ENCODE assay signal across 23 cellular contexts in genomic region chr15:56016281-56016680, GRCh38. TPM values are rescaled to one million over a fixed set of nuclear protein-coding genes. Genes with fewer than 3 reads are reported as not detected.
A peak's percentile ranks its signal among the peaks of the same experiment; 100 is the strongest.
DNase-seq lines count a peak whose midpoint lies in the region; ATAC-seq, FAIRE-seq and TF ChIP-seq lines count a peak whose summit lies in the region.
"Had no signal": no experiment of that assay in that cellular context is flagged by ENCODE, and none has a peak within 500 bp of the region (broad histone marks: within the 10 kb centered on the region; RNA-seq: fewer than 3 reads in every experiment).

No MANE protein-coding gene starts in this region.

- in situ Hi-C loops in K562 (cut with MboI): no loop called here

- WGBS in K562 (ENCODE audit: insufficient coverage, low coverage, missing lambda C conversion rate): 4% methylated on average over 3 of the region's 3 CpGs
- 100% methylated on average over 1 of the region's 3 CpGs for WGBS in trophoblast cell (ENCODE audit: extremely low coverage, insufficient coverage, insufficient read length)
- 86 to 90% methylated on average over 3 of the region's 3 CpGs for WGBS in esophagus squamous epithelium, 2 donors

- H3K27ac ChIP-seq in K562 (ENCODE audit: extremely low read depth, low read depth, low read length) (no peak overlapping the region), trophoblast cell (ENCODE audit: low read depth, low read length) (no peak overlapping the region), esophagus squamous epithelium (no peak overlapping the region)
- H3K27ac ChIP-seq: 22Rv1; A549; BLaER1 treated with 17β-estradiol and CSF1 and Interleukin-3, amounts not matched to agents 10 nM and 100 nM; C4-2B had no signal

- TF ChIP-seq POLR2A in K562 (conservative IDR thresholded peaks at IDR 0.05) (no peak), esophagus squamous epithelium (IDR thresholded peaks at IDR 0.05) (no peak)

- TF ChIP-seq RAD21 in K562 (CRISPR knock-in tag; conservative IDR thresholded peaks at IDR 0.05 in 1 of 2, IDR thresholded peaks at IDR 0.05 in 1 of 2): no peak

- H3K18ac ChIP-seq in trophoblast cell (ENCODE audit: low read length): no peak overlapping the region

- no peak overlapping the region for H4K12ac ChIP-seq in trophoblast cell (ENCODE audit: low read depth, low read length)

- no peak overlapping the region for H2BK12ac ChIP-seq in trophoblast cell (ENCODE audit: low read length)

- TF ChIP-seq CTCF in K562 (IDR thresholded peaks at IDR 0.05 in 2 of 3, conservative IDR thresholded peaks at IDR 0.05 in 1 of 3; ENCODE audit: insufficient read depth in 2 of 3, low read depth in 1 of 3, low read length in 3 of 3) (no peak), esophagus squamous epithelium (IDR thresholded peaks at IDR 0.05) (no peak)

- H3K9me3 ChIP-seq in K562 (replicated peaks; ENCODE audit: control insufficient read depth, insufficient read depth, low read depth, low read length) (no peaks in the 10 kb centered on the region; the same call in none of the 2 replicates), trophoblast cell (ENCODE audit: insufficient read depth, low read depth, low read length) (no peaks in the 10 kb centered on the region), esophagus squamous epithelium (peaks cover 0 to 10% (median 5%) of the 10 kb centered on the region in 3 donors)
- H3K9me3 ChIP-seq: Caco-2 had no signal

- ATAC-seq in K562 (no peak), GM21723 (IDR thresholded peaks at IDR 0.05; ENCODE audit: unreplicated experiment) (no peak)
- ATAC-seq: A549; CD8-positive, alpha-beta T cell had no signal

- no peak overlapping the region for H2BK5ac ChIP-seq in trophoblast cell (ENCODE audit: low read depth, low read length, poor library complexity)

- no peaks in the 10 kb centered on the region for H4K20me1 ChIP-seq in K562 (replicated peaks; ENCODE audit: control insufficient read depth, insufficient read depth, low read length)
- H4K20me1 ChIP-seq: BLaER1 treated with 17β-estradiol and CSF1 and Interleukin-3, amounts not matched to agents 10 nM and 100 nM had no signal

- H3K4ac ChIP-seq in trophoblast cell (ENCODE audit: low read depth, low read length): no peak overlapping the region

- H3K9ac ChIP-seq in K562 (ENCODE audit: insufficient read depth in 1 of 2, low read depth in 2 of 2, low read length in 2 of 2): no peak overlapping the region
- peak overlapping the region; percentile 58 for H3K9ac ChIP-seq in trophoblast cell (ENCODE audit: low read length)
- H3K9ac ChIP-seq: BLaER1 treated with 17β-estradiol and CSF1 and Interleukin-3, amounts not matched to agents 10 nM and 100 nM had no signal

- H3K4me2 ChIP-seq in K562 (ENCODE audit: insufficient read depth, low read length): no peak overlapping the region
- no peak overlapping the region for H3K4me2 ChIP-seq in trophoblast cell (ENCODE audit: low read length)
- H3K4me2 ChIP-seq: A549; BLaER1 treated with 17β-estradiol and CSF1 and Interleukin-3, amounts not matched to agents 10 nM and 100 nM had no signal

- peaks cover 10% of the 10 kb centered on the region for H3K27me3 Mint-ChIP-seq in activated CD4-positive, alpha-beta T cell treated with anti-CD3 and anti-CD28 coated beads, Interleukin-2, amount 10 ng/mL, durations not matched to agents 7 days and 5 days
- peaks cover 10% of the 10 kb centered on the region for H3K27me3 Mint-ChIP-seq in activated CD4-positive, alpha-beta T cell treated with anti-CD3 and anti-CD28 coated beads, Interleukin-2, amount 10 ng/mL, durations not matched to agents 24 days and 14 days

- no peak overlapping the region for H4K91ac ChIP-seq in trophoblast cell (ENCODE audit: low read depth, low read length)

- H3K9me3 Mint-ChIP-seq in activated CD4-positive, alpha-beta T cell treated with anti-CD3 and anti-CD28 coated beads, Interleukin-2, amount 10 ng/mL, durations not matched to agents 7 days and 5 days: peaks cover 15% of the 10 kb centered on the region
- H3K9me3 Mint-ChIP-seq in activated CD4-positive, alpha-beta T cell treated with anti-CD3 and anti-CD28 coated beads, Interleukin-2, amount 10 ng/mL, durations not matched to agents 24 days and 14 days: peaks cover 15% of the 10 kb centered on the region

- no peak overlapping the region for H2BK120ac ChIP-seq in trophoblast cell (ENCODE audit: insufficient read depth, low read length, poor library complexity)

- DNase-seq in activated CD4-positive, alpha-beta T cell treated with anti-CD3 and anti-CD28 coated beads, Interleukin-2, amount 10 ng/mL, durations not matched to agents 7 days and 5 days: no peak
- no peak for DNase-seq in activated CD4-positive, alpha-beta T cell treated with anti-CD3 and anti-CD28 coated beads, Interleukin-2, amount 10 ng/mL, durations not matched to agents 24 days and 14 days
- DNase-seq in K562 (ENCODE audit: extremely low read depth in 1 of 4, low spot score in 3 of 4): no peak
- no peak for DNase-seq in trophoblast cell
- DNase-seq in esophagus squamous epithelium (lab: John Stamatoyannopoulos, UW): no peak
- no peak for DNase-seq in mesenteric fat pad (ENCODE audit: low spot score)
- DNase-seq: AML-193; Caco-2; Calu3; CD4-positive, alpha-beta T cell; CD8-positive, alpha-beta T cell; DMS79 treated with DMSO at 0.1 percent for 48 hours; GF-D8 had no signal

- H3K4me3 ChIP-seq in K562 (no peak overlapping the region), trophoblast cell (ENCODE audit: low read depth, low read length) (no peak overlapping the region), esophagus squamous epithelium (no peak overlapping the region)
- H3K4me3 ChIP-seq: A549; BLaER1 treated with 17β-estradiol and CSF1 and Interleukin-3, amounts not matched to agents 10 nM and 100 nM had no signal

- no peaks in the 10 kb centered on the region for H3K79me1 ChIP-seq in trophoblast cell (ENCODE audit: low read length)

- H3K27ac Mint-ChIP-seq in activated CD4-positive, alpha-beta T cell treated with anti-CD3 and anti-CD28 coated beads, Interleukin-2, amount 10 ng/mL, durations not matched to agents 7 days and 5 days: peak overlapping the region; percentile 60
- no peak overlapping the region for H3K27ac Mint-ChIP-seq in activated CD4-positive, alpha-beta T cell treated with anti-CD3 and anti-CD28 coated beads, Interleukin-2, amount 10 ng/mL, durations not matched to agents 24 days and 14 days
- H3K27ac Mint-ChIP-seq: B cell; CD4-positive, alpha-beta T cell; CD8-positive, alpha-beta T cell had no signal

- no peaks in the 10 kb centered on the region for H3K36me3 Mint-ChIP-seq in activated CD4-positive, alpha-beta T cell treated with anti-CD3 and anti-CD28 coated beads, Interleukin-2, amount 10 ng/mL, durations not matched to agents 7 days and 5 days (ENCODE audit: low read depth)
- no peaks in the 10 kb centered on the region for H3K36me3 Mint-ChIP-seq in activated CD4-positive, alpha-beta T cell treated with anti-CD3 and anti-CD28 coated beads, Interleukin-2, amount 10 ng/mL, durations not matched to agents 24 days and 14 days (ENCODE audit: low read depth)
- H3K36me3 Mint-ChIP-seq: CD8-positive, alpha-beta T cell had no signal

- H2AFZ ChIP-seq in K562 (ENCODE audit: low read depth, low read length): no peak overlapping the region
- H2AFZ ChIP-seq in trophoblast cell (ENCODE audit: insufficient read depth, low read length, poor library complexity): no peak overlapping the region

- H3K4me3 Mint-ChIP-seq in activated CD4-positive, alpha-beta T cell treated with anti-CD3 and anti-CD28 coated beads, Interleukin-2, amount 10 ng/mL, durations not matched to agents 7 days and 5 days: no peak overlapping the region
- H3K4me3 Mint-ChIP-seq in activated CD4-positive, alpha-beta T cell treated with anti-CD3 and anti-CD28 coated beads, Interleukin-2, amount 10 ng/mL, durations not matched to agents 24 days and 14 days: no peak overlapping the region
- H3K4me3 Mint-ChIP-seq: B cell; CD4-positive, alpha-beta T cell; CD8-positive, alpha-beta T cell had no signal

- no peak for TF ChIP-seq EP300 in K562 (IDR thresholded peaks at IDR 0.05; ENCODE audit: low read length)

- CTCF ChIA-PET in activated CD4-positive, alpha-beta T cell treated with anti-CD3 and anti-CD28 coated beads, Interleukin-2, amount 10 ng/mL, durations not matched to agents 7 days and 5 days (lab: Charles Lee): interaction anchor here (0.5 to 1.0 kb wide), 2 partner anchors 8 to 40 kb away, joined by 4 read pairs; no protein-coding TSS in a partner anchor
- CTCF ChIA-PET in K562 (lab: Yijun Ruan, JAX; ENCODE audit: low intra/inter-chr PET ratio): no interaction called here

- intact Hi-C loops in activated CD4-positive, alpha-beta T cell treated with anti-CD3 and anti-CD28 coated beads, Interleukin-2, amount 10 ng/mL, durations not matched to agents 24 days and 14 days (cut with micrococcal nuclease): no loop called here
- intact Hi-C loops in K562 (cut with micrococcal nuclease): no loop called here
- intact Hi-C loops in esophagus squamous epithelium (cut with DNase I): no loop called here

- no peaks in the 10 kb centered on the region; a peak in 1 of 5 replicates for H3K27me3 ChIP-seq in K562 (ENCODE audit: control insufficient read depth in 2 of 2, insufficient read depth in 2 of 2, low read length in 2 of 2)
- no peaks in the 10 kb centered on the region for H3K27me3 ChIP-seq in trophoblast cell (ENCODE audit: insufficient read depth, low read length)
- H3K27me3 ChIP-seq in esophagus squamous epithelium: no peaks in the 10 kb centered on the region
- H3K27me3 ChIP-seq: BLaER1 treated with 17β-estradiol and CSF1 and Interleukin-3, amounts not matched to agents 10 nM and 100 nM had no signal

- POLR2A ChIA-PET in activated CD4-positive, alpha-beta T cell treated with anti-CD3 and anti-CD28 coated beads, Interleukin-2, amount 10 ng/mL, durations not matched to agents 7 days and 5 days (lab: Charles Lee): no interaction called here
- POLR2A ChIA-PET in K562 (lab: Yijun Ruan, JAX): no interaction called here

- FAIRE-seq in K562 (lab: Jason Lieb, UNC): no peak
- FAIRE-seq: A549, D721Med, G401.6, GM12892, GM18507 had no signal

- no peak overlapping the region for H3K14ac ChIP-seq in trophoblast cell (ENCODE audit: low read length)

- H3K79me2 ChIP-seq in K562 (ENCODE audit: control insufficient read depth, insufficient read depth, low read length): no peaks in the 10 kb centered on the region
- no peaks in the 10 kb centered on the region for H3K79me2 ChIP-seq in trophoblast cell (ENCODE audit: control insufficient read depth, insufficient read depth, low read length, poor library complexity)

- H3K4me1 Mint-ChIP-seq in activated CD4-positive, alpha-beta T cell treated with anti-CD3 and anti-CD28 coated beads, Interleukin-2, amount 10 ng/mL, durations not matched to agents 7 days and 5 days: no peaks in the 10 kb centered on the region
- no peaks in the 10 kb centered on the region for H3K4me1 Mint-ChIP-seq in activated CD4-positive, alpha-beta T cell treated with anti-CD3 and anti-CD28 coated beads, Interleukin-2, amount 10 ng/mL, durations not matched to agents 24 days and 14 days
- H3K4me1 Mint-ChIP-seq: B cell had no signal

- H4K8ac ChIP-seq in trophoblast cell (ENCODE audit: low read depth, low read length): no peak overlapping the region

- no peaks in the 10 kb centered on the region for H3K9me1 ChIP-seq in K562 (ENCODE audit: control insufficient read depth, insufficient read depth, low read length)

- H3K36me3 ChIP-seq in K562 (ENCODE audit: control insufficient read depth, insufficient read depth, low read length) (no peaks in the 10 kb centered on the region), trophoblast cell (ENCODE audit: control insufficient read depth in 1 of 2, insufficient read depth in 2 of 2, low read length in 2 of 2) (no peaks in the 10 kb centered on the region), esophagus squamous epithelium (no peaks in the 10 kb centered on the region)
- H3K36me3 ChIP-seq: BLaER1 treated with 17β-estradiol and CSF1 and Interleukin-3, amounts not matched to agents 10 nM and 100 nM had no signal

- H2AK5ac ChIP-seq in trophoblast cell (ENCODE audit: low read length): no peak overlapping the region

- H3K4me1 ChIP-seq in K562 (replicated peaks in 1 of 2; ENCODE audit: control insufficient read depth in 2 of 2, insufficient read depth in 2 of 2, low read length in 2 of 2) (peaks cover 0 to 5% of the 10 kb centered on the region in 2 experiments; a peak in 1 of 5 replicates), trophoblast cell (ENCODE audit: control insufficient read depth in 1 of 2, insufficient read depth in 2 of 2, low read length in 2 of 2) (no peaks in the 10 kb centered on the region), esophagus squamous epithelium (peaks cover 0 to 9% (median 0%) of the 10 kb centered on the region in 3 donors)
- H3K4me1 ChIP-seq: BLaER1 treated with 17β-estradiol and CSF1 and Interleukin-3, amounts not matched to agents 10 nM and 100 nM; Caco-2 had no signal

- BruUV-seq in K562 (replicated peaks; lab: Mats Ljungman, UMichigan): no TSS peak

- H3K23ac ChIP-seq in trophoblast cell (ENCODE audit: low read length): no peak overlapping the region

RNA-seq across cellular contexts. Expression of gene NEDD4, which starts 22.9 kb away (rescaled TPM):
- total RNA-seq in activated CD4-positive, alpha-beta T cell treated with anti-CD3 and anti-CD28 coated beads, Interleukin-2, amount 10 ng/mL, durations not matched to agents 7 days and 5 days: 10 to 100 TPM in 1 of 2 experiments, 1 to 10 TPM in 1; 8.7 to 11.1 TPM
- total RNA-seq in activated CD4-positive, alpha-beta T cell treated with anti-CD3 and anti-CD28 coated beads, Interleukin-2, amount 10 ng/mL, durations not matched to agents 24 days and 14 days: 9.5 and 10.7 TPM in 2 replicates
- total RNA-seq in K562 (2011; cell fraction: chromatin; rRNA removed; ENCODE audit: low replicate concordance): 13.0 and 37.1 TPM in 2 replicates
- 5.2 and 10.1 TPM in 2 replicates for total RNA-seq in K562 (2011; cell fraction: nucleolus; rRNA removed)
- 16.2 and 17.3 TPM in 2 replicates for total RNA-seq in K562 (2011; cell fraction: nucleoplasm; rRNA removed)
- total RNA-seq in K562 (2014; rRNA removed) (13.0 and 15.2 TPM in 2 replicates), K562 (2014; rRNA removed; fragmentation: Illumina TruSeq; extraction: Trizol) (20.0 and 24.2 TPM in 2 replicates), K562 (2015; rRNA removed; fragmentation: Illumina TruSeq; extraction: Trizol) (20.8 and 22.6 TPM in 2 replicates), K562 (2021) (21.6 and 22.1 TPM in 2 replicates), esophagus squamous epithelium (10 to 100 TPM in 3 of 4 donors, 1 to 10 TPM in 1; 4.5 to 15.1 (median 11.7) TPM), mesenteric fat pad (16.1 TPM)
- polyA plus RNA-seq in K562 (2011; rRNA removed) (12.5 and 17.3 TPM in 2 replicates), K562 (2014; fragmentation: Illumina TruSeq; extraction: Trizol) (18.7 and 23.7 TPM in 2 replicates), K562 (2014; fragmentation: Nextera tagmentation; extraction: Ambion mirVana) (10 to 100 TPM in 1 of 2 experiments, 1 to 10 TPM in 1; 7.2 to 12.2 TPM), K562 (2014; rRNA removed) (12.4 and 12.9 TPM in 2 replicates)
- polyA plus RNA-seq in K562 (2011; cell fraction: cytosol; rRNA removed): 4.1 and 5.5 TPM in 2 replicates
- 6.9 and 9.1 TPM in 2 replicates for polyA plus RNA-seq in K562 (2011; cell fraction: nucleus; rRNA removed)
- polyA plus RNA-seq in K562 (2012): 12.3 and 28.7 TPM in 2 replicates
- polyA minus RNA-seq in K562 (2011; rRNA and poly(A)+ RNA removed): 26.9 and 27.0 TPM in 2 replicates
- polyA minus RNA-seq in K562 (2011; cell fraction: cytosol; rRNA and poly(A)+ RNA removed): 6.6 and 8.8 TPM in 2 replicates
- polyA minus RNA-seq in K562 (2011; cell fraction: nucleus; rRNA and poly(A)+ RNA removed): 9.3 and 16.9 TPM in 2 replicates
- polyA plus RNA-seq in trophoblast cell (2013): 10.1 and 10.8 TPM in 2 replicates
